ENCODE assay signal across 15 cellular contexts in genomic region chr6:106199998-106200397, GRCh38.
DNase-seq lines count a peak whose midpoint lies in the region; ATAC-seq and TF ChIP-seq lines count a peak whose summit lies in the region.
"Had no signal": no experiment of that assay in that cellular context is flagged by ENCODE, and none has a peak within 500 bp of the region (broad histone marks: within the 10 kb centered on the region; RNA-seq: fewer than 3 reads in every experiment).

No MANE protein-coding gene starts in this region.

- H3K27me3 ChIP-seq in CD8-positive, alpha-beta memory T cell (ENCODE audit: insufficient read depth, low read length, poor library complexity, severe bottlenecking), result no peaks in the 10 kb centered on the region

- peaks cover 4% of the 10 kb centered on the region for H3K36me3 ChIP-seq in CD8-positive, alpha-beta memory T cell (ENCODE audit: insufficient read depth, low read length)

- CTCF ChIA-PET in CD8-positive, alpha-beta memory T cell (lab: Charles Lee), result no interaction called here

- peaks cover 0 to 2% of the 10 kb centered on the region in 2 donors for H3K9me3 Mint-ChIP-seq in natural killer cell
- H3K9me3 Mint-ChIP-seq in CD8-positive, alpha-beta memory T cell, result no peaks in the 10 kb centered on the region

- DNase-seq in EL (peak; percentile 96), NCI-H226 (peak; percentile 61), cardiac fibroblast (ENCODE audit: low read depth in 2 of 2) (peak; percentile 68 to 89), natural killer cell (no peak), NCI-H748 treated with DMSO at 0.1 percent for 48 hours (lab: John Stamatoyannopoulos, UW) (no peak), Ammon's horn (ENCODE audit: low spot score) (no peak)
- DNase-seq in CD8-positive, alpha-beta memory T cell, result no peak
- DNase-seq: activated B cell treated with CpG ODN at 0.5 μM for 24 hours; aorta; NCI-H1105; NCI-H510A treated with DMSO at 0.1 percent for 48 hours; SHP77 treated with DMSO at 0.1 percent for 48 hours; stimulated activated CD4-positive, alpha-beta T cell treated with anti-CD3 and anti-CD28 coated beads, Interleukin-4, amount 100 ng/mL, for 24 hours; stimulated activated naive CD8-positive, alpha-beta T cell treated with anti-CD3 and anti-CD28 coated beads, Interleukin-15, Interleukin-2, amounts not matched to agents 100 U/mL and 50 U/mL, for 24 hours had no signal

- no peak overlapping the region for H3K4me3 Mint-ChIP-seq in natural killer cell
- H3K4me3 Mint-ChIP-seq in CD8-positive, alpha-beta memory T cell, result no peak overlapping the region
- H3K4me3 Mint-ChIP-seq: activated B cell treated with CpG ODN at 0.5 μM for 24 hours had no signal

- H3K4me1 ChIP-seq in CD8-positive, alpha-beta memory T cell (ENCODE audit: insufficient read depth, low read length), result peaks cover 33% of the 10 kb centered on the region

- POLR2A ChIA-PET in CD8-positive, alpha-beta memory T cell (lab: Charles Lee), result no interaction called here

- peak overlapping the region; percentile 70 to 95 for H3K27ac Mint-ChIP-seq in natural killer cell
- H3K27ac Mint-ChIP-seq in CD8-positive, alpha-beta memory T cell, result peak overlapping the region in 3 of 8 donors; percentile 24 to 66 (median 54)

- H3K4me3 ChIP-seq in cardiac fibroblast (replicated peaks in 1 of 2; ENCODE audit: low read depth in 2 of 2, low read length in 2 of 2), result no peak overlapping the region
- H3K4me3 ChIP-seq in CD8-positive, alpha-beta memory T cell (ENCODE audit: low read length), result no peak overlapping the region

- TF ChIP-seq CTCF in cardiac fibroblast (IDR thresholded peaks at IDR 0.05; ENCODE audit: low read depth, low read length), result no peak
- TF ChIP-seq CTCF in natural killer cell (IDR thresholded peaks at IDR 0.05), result no peak

- no peak overlapping the region for H3K27ac ChIP-seq in CD8-positive, alpha-beta memory T cell (ENCODE audit: low read depth, low read length)

- H3K36me3 Mint-ChIP-seq in natural killer cell, result no peaks in the 10 kb centered on the region
- peaks cover 2 to 24% (median 6%) of the 10 kb centered on the region in 3 donors for H3K36me3 Mint-ChIP-seq in CD8-positive, alpha-beta memory T cell

- ATAC-seq in natural killer cell (no peak), HG03354 (IDR thresholded peaks at IDR 0.05; ENCODE audit: poor library complexity, severe bottlenecking, unreplicated experiment) (no peak)
- ATAC-seq: stimulated activated naive CD8-positive, alpha-beta T cell treated with anti-CD3 and anti-CD28 coated beads, Interleukin-15, Interleukin-2, amounts not matched to agents 100 U/mL and 50 U/mL, for 24 hours had no signal

- intact Hi-C loops in natural killer cell (cut with micrococcal nuclease), result loop anchor here (5.0 kb wide), 1 partner anchor 208 kb away; no protein-coding TSS in a partner anchor

- H3K4me1 Mint-ChIP-seq in natural killer cell, result peaks cover 55 to 59% of the 10 kb centered on the region in 2 donors
- H3K4me1 Mint-ChIP-seq in CD8-positive, alpha-beta memory T cell, result peaks cover 35 to 55% (median 44%) of the 10 kb centered on the region in 3 donors

- no peaks in the 10 kb centered on the region for H3K27me3 Mint-ChIP-seq in natural killer cell (ENCODE audit: low read depth in 2 of 2)
- H3K27me3 Mint-ChIP-seq in CD8-positive, alpha-beta memory T cell, result peaks cover 0 to 2% of the 10 kb centered on the region in 2 donors
- H3K27me3 Mint-ChIP-seq: activated B cell treated with CpG ODN at 0.5 μM for 24 hours had no signal

- H3K9me3 ChIP-seq in CD8-positive, alpha-beta memory T cell (ENCODE audit: low read length), result no peaks in the 10 kb centered on the region

Comparison
In these comparisons a context has a peak if more than half of its experiments do, and no peak if none do; other contexts are left out.
1. DNase-seq: peak in EL (single experiment), NCI-H226 (single experiment) and cardiac fibroblast (2 of 2); none in natural killer cell (single experiment), CD8-positive, alpha-beta memory T cell (0 of 5), NCI-H748 treated with DMSO at 0.1 percent for 48 hours (single experiment) and Ammon's horn (single experiment).